Comparison of ENCODE assay signal across 9 cellular contexts in the genomic region with DNA sequence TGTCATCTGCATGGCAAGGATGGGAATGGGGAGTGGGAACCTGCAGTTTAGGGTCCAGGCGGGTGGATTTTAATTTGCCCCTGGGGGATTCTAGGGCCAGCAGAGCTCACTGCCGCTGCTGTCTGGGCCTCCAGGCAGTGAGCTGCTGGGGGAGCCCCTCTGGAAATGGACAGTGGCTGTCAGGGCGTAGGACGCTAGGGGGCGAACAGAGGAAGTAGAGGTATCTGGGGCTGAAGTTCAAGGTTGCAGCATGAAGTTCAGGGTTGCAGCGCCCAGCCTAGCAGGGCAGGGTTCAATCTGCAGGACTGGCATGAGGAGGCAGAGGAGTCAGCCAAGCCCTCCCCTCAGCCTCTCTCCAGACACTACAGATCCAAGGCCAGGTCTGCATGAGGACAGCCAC. TPM values are rescaled to one million over a fixed set of nuclear protein-coding genes. Genes with fewer than 3 reads are reported as not detected.
DNase-seq lines count a peak whose midpoint lies in the region; ATAC-seq and TF ChIP-seq lines count a peak whose summit lies in the region.
"Had no signal": no experiment of that assay in that cellular context is flagged by ENCODE, and none has a peak within 500 bp of the region (broad histone marks: within the 10 kb centered on the region; RNA-seq: fewer than 3 reads in every experiment).

No MANE protein-coding gene starts in this region.

- in situ Hi-C loops in G401 (cut with HindIII; ENCODE audit: low sequenced_read_pairs), result no loop called here

- H3K36me3 ChIP-seq in Loucy (ENCODE audit: insufficient read depth, low read length), result no peaks in the 10 kb centered on the region
- H3K36me3 ChIP-seq in ascending aorta, result no peaks in the 10 kb centered on the region

- H3K36me3 Mint-ChIP-seq in naive thymus-derived CD8-positive, alpha-beta T cell, result peaks cover 0 to 20% (median 16%) of the 10 kb centered on the region in 3 donors

- no peak for TF ChIP-seq POLR2A in lower leg skin (IDR thresholded peaks at IDR 0.05)

- peak; percentile 82 for TF ChIP-seq CTCF in Loucy (conservative IDR thresholded peaks at IDR 0.05; ENCODE audit: low read length)
- peak in 1 of 3 donors; percentile 46 for TF ChIP-seq CTCF in lower leg skin (IDR thresholded peaks at IDR 0.05)
- no peak for TF ChIP-seq CTCF in ascending aorta (IDR thresholded peaks at IDR 0.05)

- ATAC-seq in naive thymus-derived CD8-positive, alpha-beta T cell, result peak; percentile 68 to 78
- ATAC-seq in HG03520 (IDR thresholded peaks at IDR 0.05; ENCODE audit: unreplicated experiment), result no peak

- POLR2A ChIA-PET in naive thymus-derived CD8-positive, alpha-beta T cell (lab: Charles Lee), result interaction anchor here (1.0 to 4.2 kb wide), 6 partner anchors 14 to 50 kb away, joined by 3 to 18 read pairs (median 4); partner anchors contain the start of gene APBA2

- H3K4me3 ChIP-seq in Loucy (ENCODE audit: low read length, poor library complexity, severe bottlenecking) (peak overlapping the region; percentile 77), lower leg skin (ENCODE audit: low read depth, poor library complexity, severe bottlenecking) (no peak overlapping the region), ascending aorta (no peak overlapping the region)

- H3K4me3 Mint-ChIP-seq in naive thymus-derived CD8-positive, alpha-beta T cell, result peak overlapping the region; percentile 46 to 89 (median 74)

- H4K20me1 ChIP-seq in Loucy (ENCODE audit: insufficient read depth, low read length, poor library complexity, severe bottlenecking), result no peaks in the 10 kb centered on the region

- DNase-seq in D341Med (ENCODE audit: low spot score) (peak; percentile 28), lower leg skin (ENCODE audit: low spot score in 2 of 2) (no peak), G401 (ENCODE audit: low spot score) (no peak), ascending aorta (ENCODE audit: low spot score in 2 of 2) (no peak)
- DNase-seq in activated T-cell treated with anti-CD3 and anti-CD28 coated beads, Interleukin-2, amount 50 U/mL, for 1 hour, result peak; percentile 63
- peak; percentile 55 to 85 (median 65) for DNase-seq in naive thymus-derived CD8-positive, alpha-beta T cell
- DNase-seq: SHP77 treated with DMSO at 0.1 percent for 48 hours had no signal

- peaks cover 34% of the 10 kb centered on the region for H3F3A ChIP-seq in Loucy (ENCODE audit: low read depth)

- peak overlapping the region; percentile 87 for H3K9ac ChIP-seq in Loucy (ENCODE audit: low read depth, low read length, poor library complexity, severe bottlenecking)

- H3K9me3 ChIP-seq in Loucy (ENCODE audit: insufficient read depth, low read depth, low read length), result no peaks in the 10 kb centered on the region
- H3K9me3 ChIP-seq in ascending aorta, result no peaks in the 10 kb centered on the region

- intact Hi-C loops in lower leg skin (cut with DNase I; ENCODE audit: low total_unique reads), result no loop called here
- intact Hi-C loops in ascending aorta (cut with DNase I), result no loop called here

- peak overlapping the region; percentile 87 to 97 (median 97) for H3K27ac Mint-ChIP-seq in naive thymus-derived CD8-positive, alpha-beta T cell

- WGBS in lower leg skin, 2 donors, result 69 to 83% methylated on average over 6 of the region's 6 CpGs

- no peaks in the 10 kb centered on the region for H3K27me3 ChIP-seq in Loucy (ENCODE audit: insufficient read depth, low read length, poor library complexity, severe bottlenecking)
- H3K27me3 ChIP-seq in ascending aorta, result no peaks in the 10 kb centered on the region

- peaks cover 0 to 6% (median 0%) of the 10 kb centered on the region in 9 donors for H3K9me3 Mint-ChIP-seq in naive thymus-derived CD8-positive, alpha-beta T cell

- no peak overlapping the region for H2AFZ ChIP-seq in Loucy (ENCODE audit: low read length)

- no peaks in the 10 kb centered on the region for H3K9me2 ChIP-seq in Loucy (replicated peaks; ENCODE audit: low read depth, low read length)

- peaks cover 64% of the 10 kb centered on the region for H3K4me1 ChIP-seq in Loucy (ENCODE audit: insufficient read depth, low read length, poor library complexity, severe bottlenecking)
- no peaks in the 10 kb centered on the region for H3K4me1 ChIP-seq in ascending aorta

- H3K4me1 Mint-ChIP-seq in naive thymus-derived CD8-positive, alpha-beta T cell, result peaks cover 54 to 89% (median 85%) of the 10 kb centered on the region in 4 donors

- no peak overlapping the region for H3K27ac ChIP-seq in ascending aorta

- H3K79me2 ChIP-seq in Loucy (ENCODE audit: insufficient read depth, low read length), result peaks cover 80% of the 10 kb centered on the region

- peak overlapping the region; percentile 80 for H3K4me2 ChIP-seq in Loucy (ENCODE audit: low read depth, low read length, poor library complexity, severe bottlenecking)

- H3K27me3 Mint-ChIP-seq in naive thymus-derived CD8-positive, alpha-beta T cell, result no peaks in the 10 kb centered on the region

RNA-seq across cellular contexts. Expression of gene APBA2, which starts 49.5 kb away (rescaled TPM):
- 100 to 1,000 TPM; 206 to 216 TPM for total RNA-seq in naive thymus-derived CD8-positive, alpha-beta T cell
- 100 to 1,000 TPM in 1 of 3 donors, 10 to 100 TPM in 2; 75.5 to 164 (median 95.1) TPM for polyA plus RNA-seq in naive thymus-derived CD8-positive, alpha-beta T cell
- total RNA-seq in lower leg skin (1 to 10 TPM in 3 of 4 donors, under 1 TPM in 1; 0.80 to 1.9 (median 1.6) TPM), ascending aorta (2.4 TPM)
- 20.8 and 27.6 TPM in 2 replicates for total RNA-seq in G401 (2014; rRNA removed; shearing (Covaris generic))

Comparison
In these comparisons a context has a peak if more than half of its experiments do, and no peak if none do; other contexts are left out.
1. DNase-seq: peak in D341Med (single experiment), activated T-cell treated with anti-CD3 and anti-CD28 coated beads, Interleukin-2, amount 50 U/mL, for 1 hour (single experiment) and naive thymus-derived CD8-positive, alpha-beta T cell (10 of 10); none in lower leg skin (0 of 2), G401 (single experiment) and ascending aorta (0 of 2).